Comparison of ENCODE assay signal across 9 cellular contexts in the genomic region with DNA sequence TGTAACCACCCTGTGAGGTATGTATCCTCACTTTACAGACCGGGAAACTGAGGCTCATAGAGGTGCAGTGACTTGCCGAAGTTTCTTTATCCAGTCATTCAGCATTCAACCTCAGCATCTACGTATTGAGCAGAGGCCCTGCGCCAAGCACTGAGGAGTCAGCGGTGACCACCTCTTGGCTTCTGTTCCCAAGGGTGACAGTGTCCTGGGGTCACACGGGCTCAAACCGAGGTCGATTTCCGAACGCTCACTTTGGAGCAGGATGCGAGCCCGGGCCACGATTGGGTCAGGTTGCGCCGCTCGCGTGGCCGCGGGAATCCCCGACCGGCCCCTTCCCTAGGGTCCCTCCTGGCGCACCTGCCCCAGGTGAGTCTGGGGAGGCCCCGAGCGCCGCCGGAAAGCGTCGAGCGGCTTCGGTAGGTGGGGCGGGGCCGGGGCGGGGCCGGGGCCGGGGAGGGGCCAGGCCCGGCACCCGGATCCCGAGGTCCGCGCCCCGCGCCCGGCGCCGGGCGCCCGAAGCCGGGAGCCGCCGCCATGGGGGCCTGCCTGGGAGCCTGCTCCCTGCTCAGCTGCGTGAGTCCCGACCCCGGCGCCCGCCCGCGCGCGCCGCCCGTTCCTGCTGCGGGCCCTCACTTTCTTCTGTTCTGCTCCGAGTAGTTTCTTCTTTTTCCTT. TPM values are rescaled to one million over a fixed set of nuclear protein-coding genes. Genes with fewer than 3 reads are reported as not detected.
DNase-seq lines count a peak whose midpoint lies in the region; ATAC-seq and TF ChIP-seq lines count a peak whose summit lies in the region.
"Had no signal": no experiment of that assay in that cellular context is flagged by ENCODE, and none has a peak within 500 bp of the region (broad histone marks: within the 10 kb centered on the region; RNA-seq: fewer than 3 reads in every experiment).

A gene (plus strand): TSS at position 482 of the 673 bp plus-strand sequence. CDS start 53 bp downstream, at position 535.

- intact Hi-C loops in dendritic cell treated with granulocyte-macrophage colony-stimulating factor and Interleukin-4, amounts not matched to agents 40 ng/mL and 50 ng/mL, for 4 days (cut with micrococcal nuclease): no loop called here

- POLR2A ChIA-PET in CD8-positive, alpha-beta memory T cell (lab: Charles Lee): no interaction called here

- CTCF ChIA-PET in CD8-positive, alpha-beta memory T cell (lab: Charles Lee): interaction anchor here (0.8 kb wide), 1 partner anchor 9 kb away, joined by 3 read pairs; no protein-coding TSS in a partner anchor

- no peaks in the 10 kb centered on the region for H3K9me3 ChIP-seq in CD8-positive, alpha-beta memory T cell (ENCODE audit: low read length)
- no peaks in the 10 kb centered on the region for H3K9me3 ChIP-seq in Peyer's patch

- TF ChIP-seq POLR2A in Peyer's patch (IDR thresholded peaks at IDR 0.05): peak in 1 of 2 donors; percentile 72

- peak within 1 kb of the TSS; percentile 84 to 94 (median 90) for H3K4me3 Mint-ChIP-seq in CD8-positive, alpha-beta memory T cell
- peak within 1 kb of the TSS; percentile 95 for H3K4me3 Mint-ChIP-seq in dendritic cell treated with granulocyte-macrophage colony-stimulating factor and Interleukin-4, amounts not matched to agents 40 ng/mL and 50 ng/mL, for 4 days
- H3K4me3 Mint-ChIP-seq in memory B cell: peak within 1 kb of the TSS; percentile 95
- H3K4me3 Mint-ChIP-seq in type B pancreatic cell: peak within 1 kb of the TSS; percentile 98

- peaks cover 29% of the 10 kb centered on the region for H3K27me3 ChIP-seq in CD8-positive, alpha-beta memory T cell (ENCODE audit: insufficient read depth, low read length, poor library complexity, severe bottlenecking)
- H3K27me3 ChIP-seq in Peyer's patch: no peaks in the 10 kb centered on the region

- peak; percentile 58 for ATAC-seq in GM21390 (IDR thresholded peaks at IDR 0.05; ENCODE audit: unreplicated experiment)
- ATAC-seq in memory B cell (ENCODE audit: low read depth): peak; percentile 78

- H3K4me1 ChIP-seq in CD8-positive, alpha-beta memory T cell (ENCODE audit: insufficient read depth, low read length): peaks cover 5% of the 10 kb centered on the region
- peaks cover 0 to 15% (median 7%) of the 10 kb centered on the region in 4 donors for H3K4me1 ChIP-seq in Peyer's patch

- H3K27me3 Mint-ChIP-seq in CD8-positive, alpha-beta memory T cell: peaks cover 59 to 79% of the 10 kb centered on the region in 2 donors
- H3K27me3 Mint-ChIP-seq in dendritic cell treated with granulocyte-macrophage colony-stimulating factor and Interleukin-4, amounts not matched to agents 40 ng/mL and 50 ng/mL, for 4 days: peaks cover 76% of the 10 kb centered on the region
- H3K27me3 Mint-ChIP-seq in memory B cell (peaks cover 49% of the 10 kb centered on the region), type B pancreatic cell (peaks cover 39% of the 10 kb centered on the region)

- H3K9me3 Mint-ChIP-seq in CD8-positive, alpha-beta memory T cell: no peaks in the 10 kb centered on the region
- H3K9me3 Mint-ChIP-seq in dendritic cell treated with granulocyte-macrophage colony-stimulating factor and Interleukin-4, amounts not matched to agents 40 ng/mL and 50 ng/mL, for 4 days: no peaks in the 10 kb centered on the region
- H3K9me3 Mint-ChIP-seq in memory B cell (no peaks in the 10 kb centered on the region), type B pancreatic cell (no peaks in the 10 kb centered on the region)

- H3K4me3 ChIP-seq in CD8-positive, alpha-beta memory T cell (ENCODE audit: low read length): peak within 1 kb of the TSS; percentile 41
- H3K4me3 ChIP-seq in Peyer's patch: peak within 1 kb of the TSS; percentile 50 to 84 (median 76)

- peak within 1 kb of the TSS in 4 of 8 donors; percentile 8 to 79 (median 52) for H3K27ac Mint-ChIP-seq in CD8-positive, alpha-beta memory T cell
- peak within 1 kb of the TSS; percentile 72 for H3K27ac Mint-ChIP-seq in dendritic cell treated with granulocyte-macrophage colony-stimulating factor and Interleukin-4, amounts not matched to agents 40 ng/mL and 50 ng/mL, for 4 days
- H3K27ac Mint-ChIP-seq in memory B cell: peak within 1 kb of the TSS; percentile 82
- H3K27ac Mint-ChIP-seq in type B pancreatic cell: peak within 1 kb of the TSS; percentile 94

- H3K36me3 ChIP-seq in CD8-positive, alpha-beta memory T cell (ENCODE audit: insufficient read depth, low read length): no peaks in the 10 kb centered on the region
- no peaks in the 10 kb centered on the region for H3K36me3 ChIP-seq in Peyer's patch

- no peak for TF ChIP-seq CTCF in Peyer's patch (IDR thresholded peaks at IDR 0.05)
- no peak for TF ChIP-seq CTCF in type B pancreatic cell (conservative IDR thresholded peaks at IDR 0.05)

- peaks cover 6 to 13% (median 12%) of the 10 kb centered on the region in 3 donors for H3K4me1 Mint-ChIP-seq in CD8-positive, alpha-beta memory T cell
- peaks cover 25% of the 10 kb centered on the region for H3K4me1 Mint-ChIP-seq in dendritic cell treated with granulocyte-macrophage colony-stimulating factor and Interleukin-4, amounts not matched to agents 40 ng/mL and 50 ng/mL, for 4 days (ENCODE audit: low read depth)
- H3K4me1 Mint-ChIP-seq in memory B cell: peaks cover 8% of the 10 kb centered on the region
- peaks cover 41% of the 10 kb centered on the region for H3K4me1 Mint-ChIP-seq in type B pancreatic cell (ENCODE audit: unreplicated experiment)

- peak in 1 of 5 donors; percentile 14 for DNase-seq in CD8-positive, alpha-beta memory T cell
- DNase-seq in Peyer's patch (peak in 2 of 3 donors; percentile 60 to 79), memory B cell (ENCODE audit: low spot score in 2 of 2) (peak in 1 of 2 donors; percentile 39), type B pancreatic cell (ENCODE audit: extremely low spot score, unreplicated experiment) (no peak), ecto neural progenitor cell (ENCODE audit: low spot score) (no peak), MV-4-11 (lab: John Stamatoyannopoulos, UW) (no peak)

- H3K27ac ChIP-seq in CD8-positive, alpha-beta memory T cell (ENCODE audit: low read depth, low read length): no peak within 1 kb of the TSS
- H3K27ac ChIP-seq in Peyer's patch: peak within 1 kb of the TSS in 3 of 4 donors; percentile 82 to 92 (median 91)

- H3K36me3 Mint-ChIP-seq in CD8-positive, alpha-beta memory T cell: no peaks in the 10 kb centered on the region
- peaks cover 7% of the 10 kb centered on the region for H3K36me3 Mint-ChIP-seq in dendritic cell treated with granulocyte-macrophage colony-stimulating factor and Interleukin-4, amounts not matched to agents 40 ng/mL and 50 ng/mL, for 4 days (ENCODE audit: low read depth)
- H3K36me3 Mint-ChIP-seq in memory B cell (peaks cover 2% of the 10 kb centered on the region), type B pancreatic cell (peaks cover 7% of the 10 kb centered on the region)

RNA-seq across cellular contexts. Expression of the gene that starts here (rescaled TPM):
- under 1 TPM; 0.11 to 0.31 TPM for total RNA-seq in CD8-positive, alpha-beta memory T cell
- polyA plus RNA-seq in CD8-positive, alpha-beta memory T cell: not detected
- total RNA-seq in Peyer's patch (100 to 1,000 TPM in 3 of 4 donors, 10 to 100 TPM in 1; 36.3 to 229 (median 210) TPM), type B pancreatic cell (ENCODE audit: low replicate concordance) (77.7 and 118 TPM in 2 replicates)
- total RNA-seq: T-helper 2 cell treated with Interferon-gamma antibody and Interleukin-4, amounts not matched to agents 100 ng/mL and 5 ng/mL, for 36 hours had no signal

Comparison
In these comparisons a context has a peak if more than half of its experiments do, and no peak if none do; other contexts are left out.
1. RNA of the gene that starts here (total RNA-seq): 36.3 to 229 TPM in Peyer's patch and 77.7 to 118 TPM in type B pancreatic cell; 0.11 to 0.31 TPM in CD8-positive, alpha-beta memory T cell; every median in the first group is over 10 times any median in the second.
2. DNase-seq: peak in Peyer's patch (2 of 3); none in type B pancreatic cell (single experiment), ecto neural progenitor cell (single experiment) and MV-4-11 (single experiment).
3. Peak in every context shown above with its lines, with median percentiles within 50 percentile points of each other: H3K4me3 Mint-ChIP-seq.